11 cellular contexts compared by ENCODE assay signal in genomic region chr5:76733049-76733417, GRCh38. TPM values are rescaled to one million over a fixed set of nuclear protein-coding genes. Genes with fewer than 3 reads are reported as not detected.
DNase-seq lines count a peak whose midpoint lies in the region; ATAC-seq lines count a peak whose summit lies in the region.
"Had no signal": no experiment of that assay in that cellular context is flagged by ENCODE, and none has a peak within 500 bp of the region (broad histone marks: within the 10 kb centered on the region; RNA-seq: fewer than 3 reads in every experiment).

No MANE protein-coding gene starts in this region.

- peak overlapping the region; percentile 34 for H3K27ac Mint-ChIP-seq in activated T-cell treated with anti-CD3 and anti-CD28 coated beads, Interleukin-2, amount 50 U/mL, for 72 hours

- peaks cover 9 to 16% of the 10 kb centered on the region in 2 donors for H3K9me3 Mint-ChIP-seq in activated T-cell treated with anti-CD3 and anti-CD28 coated beads, Interleukin-2, amount 50 U/mL, for 72 hours

- H3K4me1 Mint-ChIP-seq in activated T-cell treated with anti-CD3 and anti-CD28 coated beads, Interleukin-2, amount 50 U/mL, for 72 hours (ENCODE audit: low read depth): peaks cover 24% of the 10 kb centered on the region

- peaks cover 16 to 18% of the 10 kb centered on the region in 2 donors for H3K36me3 Mint-ChIP-seq in activated T-cell treated with anti-CD3 and anti-CD28 coated beads, Interleukin-2, amount 50 U/mL, for 72 hours (ENCODE audit: insufficient read depth in 2 of 2)

- ATAC-seq in HG03432 (IDR thresholded peaks at IDR 0.05; ENCODE audit: unreplicated experiment) (peak; percentile 59), GM21360 (IDR thresholded peaks at IDR 0.05; ENCODE audit: unreplicated experiment) (no peak), HG03342 (IDR thresholded peaks at IDR 0.05; ENCODE audit: unreplicated experiment) (no peak)
- peak; percentile 88 to 91 for ATAC-seq in activated T-cell treated with anti-CD3 and anti-CD28 coated beads, Interleukin-2, amount 50 U/mL, for 72 hours (replicated peaks in 1 of 2)
- ATAC-seq in stimulated activated naive CD8-positive, alpha-beta T cell treated with anti-CD3 and anti-CD28 coated beads, Interleukin-15, Interleukin-2, amounts not matched to agents 100 U/mL and 50 U/mL, for 24 hours: peak; percentile 80

- peak overlapping the region; percentile 13 to 47 for H3K4me3 Mint-ChIP-seq in activated T-cell treated with anti-CD3 and anti-CD28 coated beads, Interleukin-2, amount 50 U/mL, for 72 hours

- DNase-seq in activated naive CD4-positive, alpha-beta T cell treated with Interleukin-2 at 50 U/mL for 16 hours: peak; percentile 60
- DNase-seq in activated naive CD4-positive, alpha-beta T cell (lab: John Stamatoyannopoulos, UW): no peak
- peak; percentile 22 to 55 for DNase-seq in activated T-cell treated with anti-CD3 and anti-CD28 coated beads, Interleukin-2, amount 50 U/mL, for 72 hours
- DNase-seq in stimulated activated naive CD8-positive, alpha-beta T cell treated with anti-CD3 and anti-CD28 coated beads, Interleukin-15, Interleukin-2, amounts not matched to agents 100 U/mL and 50 U/mL, for 24 hours: peak; percentile 13
- DNase-seq in retina: no peak
- DNase-seq: anterior cingulate cortex, GM23248, SW 1271 had no signal

- peaks cover 11% of the 10 kb centered on the region for H3K27me3 Mint-ChIP-seq in activated T-cell treated with anti-CD3 and anti-CD28 coated beads, Interleukin-2, amount 50 U/mL, for 72 hours (ENCODE audit: low read depth)

RNA-seq across cellular contexts. Expression of gene F2R, which starts 17.1 kb away (rescaled TPM):
- 10 to 100 TPM in 1 of 2 donors, 1 to 10 TPM in 1; 4.5 to 10.6 TPM for total RNA-seq in activated T-cell treated with anti-CD3 and anti-CD28 coated beads, Interleukin-2, amount 50 U/mL, for 72 hours

Comparison
In these comparisons a context has a peak if more than half of its experiments do, and no peak if none do; other contexts are left out.
1. DNase-seq: peak in activated naive CD4-positive, alpha-beta T cell treated with Interleukin-2 at 50 U/mL for 16 hours (single experiment), activated T-cell treated with anti-CD3 and anti-CD28 coated beads, Interleukin-2, amount 50 U/mL, for 72 hours (2 of 2) and stimulated activated naive CD8-positive, alpha-beta T cell treated with anti-CD3 and anti-CD28 coated beads, Interleukin-15, Interleukin-2, amounts not matched to agents 100 U/mL and 50 U/mL, for 24 hours (single experiment); none in activated naive CD4-positive, alpha-beta T cell (0 of 4) and retina (single experiment).
2. ATAC-seq: peak in HG03432 (single experiment), activated T-cell treated with anti-CD3 and anti-CD28 coated beads, Interleukin-2, amount 50 U/mL, for 72 hours (2 of 2) and stimulated activated naive CD8-positive, alpha-beta T cell treated with anti-CD3 and anti-CD28 coated beads, Interleukin-15, Interleukin-2, amounts not matched to agents 100 U/mL and 50 U/mL, for 24 hours (single experiment); none in GM21360 (single experiment) and HG03342 (single experiment).